Comparison of ENCODE assay signal across 11 cellular contexts in the genomic region with DNA sequence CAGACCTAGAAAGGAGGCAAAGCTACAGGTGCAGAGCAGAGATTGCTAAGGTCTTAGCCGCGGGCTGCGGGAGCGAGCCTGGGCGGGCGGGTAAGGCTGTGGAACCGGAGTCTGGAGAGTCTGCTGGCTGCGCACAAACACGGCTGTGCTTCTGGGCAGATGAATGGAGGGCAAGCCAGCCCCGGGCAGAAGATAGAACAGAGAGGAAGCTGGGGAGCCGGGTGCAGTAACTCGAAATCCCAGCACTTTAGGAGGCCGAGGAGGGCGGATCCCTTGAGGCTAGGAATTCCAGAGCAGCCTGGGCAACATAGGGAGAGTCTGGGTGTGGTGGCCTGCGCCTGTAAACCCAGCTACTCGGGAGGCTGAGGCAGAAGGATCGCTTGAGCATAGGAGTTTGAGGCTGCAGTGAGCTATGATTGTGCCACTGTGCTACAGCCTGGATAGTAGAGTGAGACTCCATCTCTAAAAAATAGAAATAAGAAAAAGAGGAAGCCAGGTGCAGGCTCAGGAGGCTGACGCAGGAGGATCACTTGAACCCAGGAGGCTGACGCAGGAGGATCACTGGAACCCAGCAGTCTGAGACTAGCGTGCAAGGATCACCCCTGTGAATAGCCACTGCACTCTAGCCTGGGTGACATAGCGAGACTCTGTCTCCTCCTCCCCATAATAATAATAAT. TPM values are rescaled to one million over a fixed set of nuclear protein-coding genes. Genes with fewer than 3 reads are reported as not detected.
DNase-seq lines count a peak whose midpoint lies in the region; ATAC-seq, FAIRE-seq and TF ChIP-seq lines count a peak whose summit lies in the region.
"Had no signal": no experiment of that assay in that cellular context is flagged by ENCODE, and none has a peak within 500 bp of the region (broad histone marks: within the 10 kb centered on the region; RNA-seq: fewer than 3 reads in every experiment).

No MANE protein-coding gene starts in this region.

- no peak for DNase-seq in left ventricle myocardium superior
- no peak for DNase-seq in Right ventricle myocardium inferior (ENCODE audit: missing footprints)
- DNase-seq in HepG2 (ENCODE audit: low spot score): no peak
- DNase-seq in neuronal stem cell (ENCODE audit: low spot score): no peak
- no peak for DNase-seq in HUDEP-2 (lab: John Stamatoyannopoulos, UW; ENCODE audit: unreplicated experiment in 76 of 76)
- DNase-seq: SJCRH30, WERI-Rb-1 had no signal

- WGBS in HepG2 (ENCODE audit: low lambda C conversion rate): 75% methylated on average over 21 of the region's 21 CpGs
- no CpG with 5 or more reads among the region's 21 CpGs for WGBS in neuronal stem cell (ENCODE audit: extremely low coverage in 2 of 2, insufficient read length in 2 of 2, insufficient replicate concordance in 1 of 2), 2 donors

- no peaks in the 10 kb centered on the region for H3K9me3 Mint-ChIP-seq in activated T-helper 17 cell treated with anti-CD3 and anti-CD28 coated beads, Interleukin-2, amount 50 U/mL, for 72 hours

- no TSS peak for BruUV-seq in HepG2 (replicated peaks; lab: Mats Ljungman, UMichigan)

- CTCF ChIA-PET in HepG2 (lab: Yijun Ruan, JAX; ENCODE audit: low intra/inter-chr PET ratio, low total read pairs): no interaction called here

- H3K27me3 ChIP-seq in HepG2 (ENCODE audit: control insufficient read depth in 1 of 2, insufficient read depth in 2 of 2, low read length in 2 of 2) (no peaks in the 10 kb centered on the region), neuronal stem cell (ENCODE audit: control insufficient read depth in 3 of 3, insufficient read depth in 3 of 3, low read depth in 1 of 3, low read length in 3 of 3) (no peaks in the 10 kb centered on the region)
- H3K27me3 ChIP-seq: SJCRH30 had no signal

- no peak overlapping the region for H2AK5ac ChIP-seq in neuronal stem cell (ENCODE audit: low read depth, low read length)

- H4K8ac ChIP-seq in neuronal stem cell (ENCODE audit: low read depth, low read length): no peak overlapping the region

- H3K4ac ChIP-seq in neuronal stem cell (ENCODE audit: low read length): no peak overlapping the region

- TF ChIP-seq RAD21 in HepG2 (CRISPR knock-in tag; IDR thresholded peaks at IDR 0.05): no peak

- peak; percentile 20 for ATAC-seq in left ventricle myocardium superior
- no peak for ATAC-seq in Right ventricle myocardium inferior
- ATAC-seq in activated T-helper 17 cell treated with anti-CD3 and anti-CD28 coated beads, Interleukin-2, amount 50 U/mL, for 72 hours (replicated peaks): no peak
- peak; percentile 33 for ATAC-seq in HepG2
- ATAC-seq in HG03095 (IDR thresholded peaks at IDR 0.05; ENCODE audit: unreplicated experiment): no peak
- no peak for ATAC-seq in HG03025 (IDR thresholded peaks at IDR 0.05; ENCODE audit: low FRiP score, unreplicated experiment)

- H2AFZ ChIP-seq in HepG2 (ENCODE audit: low read length) (no peak overlapping the region), neuronal stem cell (ENCODE audit: low read length) (no peak overlapping the region)

- in situ Hi-C loops in HepG2 (cut with HindIII; ENCODE audit: extremely low pct_ligation_motif_present, low pct_unique_long_range_greater_than_20kb): no loop called here

- TF ChIP-seq EP300 in HepG2 (IDR thresholded peaks at IDR 0.05; ENCODE audit: low read depth in 2 of 2, low read length in 2 of 2) (no peak), HepG2 (CRISPR knock-in tag; IDR thresholded peaks at IDR 0.05; ENCODE audit: borderline replicate concordance) (no peak)

- H3K4me2 ChIP-seq in HepG2 (ENCODE audit: low read depth, low read length): no peak overlapping the region
- H3K4me2 ChIP-seq in neuronal stem cell (ENCODE audit: insufficient read depth, low read length, poor library complexity, severe bottlenecking): no peak overlapping the region

- FAIRE-seq in HepG2 (lab: Jason Lieb, UNC): no peak

- POLR2A ChIA-PET in HepG2 (lab: Yijun Ruan, JAX): no interaction called here

- H4K20me1 ChIP-seq in HepG2 (ENCODE audit: insufficient read depth, low read length): no peaks in the 10 kb centered on the region

- TF ChIP-seq POLR2A in HepG2 (IDR thresholded peaks at IDR 0.05; ENCODE audit: insufficient read depth in 1 of 2, low read depth in 2 of 2, low read length in 2 of 2): no peak

- no peaks in the 10 kb centered on the region for H3K79me1 ChIP-seq in neuronal stem cell (ENCODE audit: low read depth, low read length)

- H3K9ac ChIP-seq in HepG2 (ENCODE audit: insufficient read depth, low read depth, low read length): no peak overlapping the region
- H3K9ac ChIP-seq in neuronal stem cell (ENCODE audit: low read depth, low read length, poor library complexity): no peak overlapping the region

- H3K14ac ChIP-seq in neuronal stem cell (ENCODE audit: low read length): no peak overlapping the region

- no peak overlapping the region for H2BK15ac ChIP-seq in neuronal stem cell (ENCODE audit: low read length)

- no peak overlapping the region for H3K23ac ChIP-seq in neuronal stem cell (ENCODE audit: low read depth, low read length, poor library complexity)

- H3K36me3 Mint-ChIP-seq in activated T-helper 17 cell treated with anti-CD3 and anti-CD28 coated beads, Interleukin-2, amount 50 U/mL, for 72 hours (ENCODE audit: low read depth): peaks cover 6% of the 10 kb centered on the region

- intact Hi-C loops in left ventricle myocardium superior (cut with micrococcal nuclease) (no loop called here), Right ventricle myocardium inferior (cut with DNase I) (no loop called here), HepG2 (cut with micrococcal nuclease; ENCODE audit: unreplicated experiment) (no loop called here)

- H3K4me1 ChIP-seq in HepG2 (ENCODE audit: insufficient read depth, low read length) (peaks cover 7% of the 10 kb centered on the region), neuronal stem cell (ENCODE audit: control insufficient read depth in 2 of 2, insufficient read depth in 1 of 2, low read depth in 1 of 2, low read length in 2 of 2) (no peaks in the 10 kb centered on the region)
- H3K4me1 ChIP-seq: SJCRH30 had no signal

- peaks cover 42% of the 10 kb centered on the region for H3K4me1 Mint-ChIP-seq in activated T-helper 17 cell treated with anti-CD3 and anti-CD28 coated beads, Interleukin-2, amount 50 U/mL, for 72 hours

- H3K9me3 ChIP-seq in HepG2 (ENCODE audit: low read length) (no peaks in the 10 kb centered on the region), neuronal stem cell (replicated peaks in 1 of 2; ENCODE audit: control insufficient read depth in 2 of 2, insufficient read depth in 1 of 2, low read depth in 1 of 2, low read length in 2 of 2) (no peaks in the 10 kb centered on the region)

- H2BK12ac ChIP-seq in neuronal stem cell (ENCODE audit: low read length): no peak overlapping the region

- H3K4me3 Mint-ChIP-seq in activated T-helper 17 cell treated with anti-CD3 and anti-CD28 coated beads, Interleukin-2, amount 50 U/mL, for 72 hours: peak overlapping the region; percentile 65

- H3K18ac ChIP-seq in neuronal stem cell (ENCODE audit: low read length): no peak overlapping the region

- no peak overlapping the region for H4K91ac ChIP-seq in neuronal stem cell (ENCODE audit: low read depth, low read length, poor library complexity)

- H3K36me3 ChIP-seq in HepG2 (replicated peaks in 1 of 2; ENCODE audit: control insufficient read depth in 1 of 2, insufficient read depth in 2 of 2, low read length in 2 of 2) (no peaks in the 10 kb centered on the region), neuronal stem cell (replicated peaks in 1 of 2; ENCODE audit: control insufficient read depth in 2 of 2, insufficient read depth in 2 of 2, low read length in 2 of 2) (no peaks in the 10 kb centered on the region)
- H3K36me3 ChIP-seq: SJCRH30, WERI-Rb-1 had no signal

- H2BK5ac ChIP-seq in neuronal stem cell (ENCODE audit: low read length): no peak overlapping the region

- H3K4me3 ChIP-seq in HepG2 (replicated peaks in 1 of 3; ENCODE audit: insufficient read depth in 1 of 3, low read depth in 2 of 3, low read length in 3 of 3): no peak overlapping the region
- H3K4me3 ChIP-seq in neuronal stem cell (ENCODE audit: low read length in 2 of 2): no peak overlapping the region
- H3K4me3 ChIP-seq: SJCRH30 had no signal

- H3K27ac ChIP-seq in HepG2 (ENCODE audit: extremely low read length, insufficient read depth, low read length): no peak overlapping the region
- no peak overlapping the region for H3K27ac ChIP-seq in neuronal stem cell (replicated peaks; ENCODE audit: low read length)
- H3K27ac ChIP-seq: C4-2B, SJCRH30, WERI-Rb-1 had no signal

- H3K79me2 ChIP-seq in HepG2 (ENCODE audit: insufficient read depth, low read length): no peaks in the 10 kb centered on the region

- H2BK120ac ChIP-seq in neuronal stem cell (ENCODE audit: low read depth, low read length): no peak overlapping the region

- no peaks in the 10 kb centered on the region for H3K27me3 Mint-ChIP-seq in activated T-helper 17 cell treated with anti-CD3 and anti-CD28 coated beads, Interleukin-2, amount 50 U/mL, for 72 hours

- H3K27ac Mint-ChIP-seq in activated T-helper 17 cell treated with anti-CD3 and anti-CD28 coated beads, Interleukin-2, amount 50 U/mL, for 72 hours: peak overlapping the region; percentile 91

- no peak for TF ChIP-seq CTCF in HepG2 (CRISPR knock-in tag; IDR thresholded peaks at IDR 0.05)

RNA-seq across cellular contexts. Expression of a gene that starts 56.3 kb away (rescaled TPM):
- total RNA-seq in left ventricle myocardium superior (11.0 TPM), Right ventricle myocardium inferior (13.8 TPM), HepG2 (2016; rRNA removed; fragmentation: Illumina TruSeq; extraction: Trizol) (3.7 and 4.1 TPM in 2 replicates)
- total RNA-seq in activated T-helper 17 cell treated with anti-CD3 and anti-CD28 coated beads, Interleukin-2, amount 50 U/mL, for 72 hours: 10 to 100 TPM; 43.0 to 45.4 TPM
- total RNA-seq in HepG2 (2016; cell fraction: cytosol; rRNA removed; fragmentation: Illumina TruSeq; extraction: Trizol; ENCODE audit: low read depth): 2.6 and 3.8 TPM in 2 replicates
- total RNA-seq in HepG2 (2016; cell fraction: insoluble cytoplasmic fraction; rRNA removed; fragmentation: Illumina TruSeq; extraction: Trizol): 3.1 and 4.2 TPM in 2 replicates
- total RNA-seq in HepG2 (2016; cell fraction: membrane; rRNA removed; fragmentation: Illumina TruSeq; extraction: Trizol): 5.9 and 7.2 TPM in 2 replicates
- 3.4 and 3.9 TPM in 2 replicates for total RNA-seq in HepG2 (2016; cell fraction: nucleus; rRNA removed; fragmentation: Illumina TruSeq; extraction: Trizol)
- polyA plus RNA-seq in HepG2 (2011; rRNA removed): 3.8 and 5.7 TPM in 2 replicates
- 3.4 and 4.7 TPM in 2 replicates for polyA plus RNA-seq in HepG2 (2011; cell fraction: cytosol; rRNA removed)
- 1.5 and 1.9 TPM in 2 replicates for polyA plus RNA-seq in HepG2 (2011; cell fraction: nucleus; rRNA removed)
- polyA plus RNA-seq in HepG2 (2012): 4.6 and 6.5 TPM in 2 replicates
- 5.8 and 6.2 TPM in 2 replicates for polyA plus RNA-seq in HepG2 (2016; cell fraction: cytosol; fragmentation: Illumina TruSeq; extraction: Trizol; ENCODE audit: low read depth)
- polyA plus RNA-seq in HepG2 (2016; cell fraction: insoluble cytoplasmic fraction; fragmentation: Illumina TruSeq; extraction: Trizol; ENCODE audit: low read depth): 4.8 and 6.5 TPM in 2 replicates
- 8.3 and 9.8 TPM in 2 replicates for polyA plus RNA-seq in HepG2 (2016; cell fraction: membrane; fragmentation: Illumina TruSeq; extraction: Trizol; ENCODE audit: low read depth)
- polyA plus RNA-seq in HepG2 (2016; cell fraction: nucleus; fragmentation: Illumina TruSeq; extraction: Trizol; ENCODE audit: insufficient read depth, low read depth): 4.8 and 6.1 TPM in 2 replicates
- polyA minus RNA-seq in HepG2 (2011; rRNA and poly(A)+ RNA removed; ENCODE audit: low replicate concordance): 2.4 and 9.2 TPM in 2 replicates
- polyA minus RNA-seq in HepG2 (2011; cell fraction: cytosol; rRNA and poly(A)+ RNA removed): 3.4 and 3.7 TPM in 2 replicates
- 5.8 and 7.1 TPM in 2 replicates for polyA minus RNA-seq in HepG2 (2011; cell fraction: nucleus; rRNA and poly(A)+ RNA removed)
- polyA plus RNA-seq in neuronal stem cell (2013, experiment 1 of 2): 16.3 TPM
- 16.7 TPM for polyA plus RNA-seq in neuronal stem cell (2013, experiment 2 of 2)

Comparison
In these comparisons a context has a peak if more than half of its experiments do, and no peak if none do; other contexts are left out.
1. ATAC-seq: peak in left ventricle myocardium superior (single experiment) and HepG2 (single experiment); none in Right ventricle myocardium inferior (single experiment), activated T-helper 17 cell treated with anti-CD3 and anti-CD28 coated beads, Interleukin-2, amount 50 U/mL, for 72 hours (single experiment), HG03095 (single experiment) and HG03025 (single experiment).